Comparison of ENCODE assay signal across 21 cellular contexts in genomic region chr4:163816494-163816893, GRCh38.
DNase-seq lines count a peak whose midpoint lies in the region; ATAC-seq, FAIRE-seq and TF ChIP-seq lines count a peak whose summit lies in the region.
"Had no signal": no experiment of that assay in that cellular context is flagged by ENCODE, and none has a peak within 500 bp of the region (broad histone marks: within the 10 kb centered on the region; RNA-seq: fewer than 3 reads in every experiment).

No MANE protein-coding gene starts in this region.

- TF ChIP-seq RAD21 in H1 (IDR thresholded peaks at IDR 0.05 in 1 of 2, conservative IDR thresholded peaks at IDR 0.05 in 1 of 2; ENCODE audit: low read depth in 2 of 2, low read length in 2 of 2), result peak; percentile 71 to 78

- no peak overlapping the region for H2BK12ac ChIP-seq in H1 (ENCODE audit: low read depth, low read length)

- H3K36me3 Mint-ChIP-seq in activated CD8-positive, alpha-beta T cell treated with anti-CD3 and anti-CD28 coated beads for 36 hours (ENCODE audit: low read depth), result no peaks in the 10 kb centered on the region
- H3K36me3 Mint-ChIP-seq: activated naive CD4-positive, alpha-beta T cell treated with anti-CD3 and anti-CD28 coated beads, Interleukin-2, amount 10 ng/mL, durations not matched to agents 7 days and 5 days had no signal

- 100% methylated on average over 1 of the region's 1 CpG; no CpG with 5 or more reads in 1 of the 2 experiments for WGBS in H1 (ENCODE audit: extremely low coverage in 1 of 2, insufficient coverage in 1 of 2, insufficient read length in 1 of 2, insufficient replicate concordance in 2 of 2, low coverage in 1 of 2, low lambda C conversion rate in 2 of 2, missing lambda C conversion rate in 1 of 2), 2 experiments

- no peak overlapping the region for H2AK5ac ChIP-seq in H1 (ENCODE audit: low read depth, low read length)

- no peak overlapping the region for H3K4ac ChIP-seq in H1 (replicated peaks; ENCODE audit: insufficient read length, low read depth, low read length)

- no peak overlapping the region for H3K4me3 Mint-ChIP-seq in activated CD8-positive, alpha-beta T cell treated with anti-CD3 and anti-CD28 coated beads for 36 hours
- H3K4me3 Mint-ChIP-seq: activated naive CD4-positive, alpha-beta T cell treated with anti-CD3 and anti-CD28 coated beads, Interleukin-2, amount 10 ng/mL, durations not matched to agents 7 days and 5 days; B cell; effector memory CD8-positive, alpha-beta T cell; nephron had no signal

- no peak overlapping the region for H3K56ac ChIP-seq in H1 (replicated peaks; ENCODE audit: insufficient read length, low read depth, low read length)

- no peak overlapping the region for H3K18ac ChIP-seq in H1 (ENCODE audit: extremely low read depth, low read length)

- H3K4me1 ChIP-seq in H1 (replicated peaks in 1 of 4; ENCODE audit: control insufficient read depth in 3 of 4, insufficient read depth in 4 of 4, low read length in 3 of 4), result no peaks in the 10 kb centered on the region
- H3K4me1 ChIP-seq: psoas muscle, thyroid gland had no signal

- no peak overlapping the region for H2AFZ ChIP-seq in H1 (ENCODE audit: low read length)
- H2AFZ ChIP-seq: hepatocyte had no signal

- TF ChIP-seq CTCF in H1 (IDR thresholded peaks at IDR 0.05; ENCODE audit: control extremely low read depth in 1 of 3, insufficient read depth in 1 of 3, low read depth in 1 of 3, low read length in 3 of 3), result peak in 2 of 3 experiments; percentile 32 to 43; a peak in 2 of 4 replicates
- no peak for TF ChIP-seq CTCF in GM20000 (IDR thresholded peaks at IDR 0.05; ENCODE audit: extremely low read depth, missing control alignments)
- no peak for TF ChIP-seq CTCF in activated CD8-positive, alpha-beta T cell treated with anti-CD3 and anti-CD28 coated beads for 36 hours (IDR thresholded peaks at IDR 0.05)

- H3K4me1 Mint-ChIP-seq in activated CD8-positive, alpha-beta T cell treated with anti-CD3 and anti-CD28 coated beads for 36 hours (ENCODE audit: low read depth), result no peaks in the 10 kb centered on the region
- H3K4me1 Mint-ChIP-seq: activated naive CD4-positive, alpha-beta T cell treated with anti-CD3 and anti-CD28 coated beads, Interleukin-2, amount 10 ng/mL, durations not matched to agents 7 days and 5 days; nephron had no signal

- no peak overlapping the region for H2BK15ac ChIP-seq in H1 (ENCODE audit: low read length)

- no peak overlapping the region for H3K27ac ChIP-seq in H1 (ENCODE audit: low read depth, low read length)
- H3K27ac ChIP-seq: hepatocyte, psoas muscle, thyroid gland had no signal

- no peak for TF ChIP-seq POLR2A in H1 (IDR thresholded peaks at IDR 0.05; ENCODE audit: control extremely low read depth in 1 of 2, low read depth in 2 of 2, low read length in 2 of 2)

- H4K8ac ChIP-seq in H1 (ENCODE audit: extremely low read depth, insufficient read depth, low read length), result no peak overlapping the region

- no peaks in the 10 kb centered on the region for H3K9me3 ChIP-seq in H1 (ENCODE audit: insufficient read depth in 2 of 2, low read depth in 1 of 2, low read length in 1 of 2)
- H3K9me3 ChIP-seq: psoas muscle, thyroid gland had no signal

- peak; percentile 11 for FAIRE-seq in GM19239 (lab: Jason Lieb, UNC)
- no peak for FAIRE-seq in H1 (lab: Jason Lieb, UNC)
- FAIRE-seq: astrocyte had no signal

- H4K91ac ChIP-seq in H1 (replicated peaks; ENCODE audit: insufficient read length, low read length), result no peak overlapping the region

- no peak for TF ChIP-seq EP300 in H1 (IDR thresholded peaks at IDR 0.05; ENCODE audit: borderline replicate concordance in 1 of 2, low read depth in 2 of 2, low read length in 2 of 2)

- H3K79me2 ChIP-seq in H1 (ENCODE audit: control insufficient read depth in 1 of 2, insufficient read depth in 2 of 2, low read length in 2 of 2), result no peaks in the 10 kb centered on the region
- H3K79me2 ChIP-seq: hepatocyte had no signal

- no peak overlapping the region for H3K23ac ChIP-seq in H1 (ENCODE audit: insufficient read length)

- no peak overlapping the region for H3K27ac Mint-ChIP-seq in activated CD8-positive, alpha-beta T cell treated with anti-CD3 and anti-CD28 coated beads for 36 hours
- H3K27ac Mint-ChIP-seq: activated naive CD4-positive, alpha-beta T cell treated with anti-CD3 and anti-CD28 coated beads, Interleukin-2, amount 10 ng/mL, durations not matched to agents 7 days and 5 days; B cell; effector memory CD8-positive, alpha-beta T cell; nephron had no signal

- ATAC-seq in activated CD8-positive, alpha-beta T cell treated with anti-CD3 and anti-CD28 coated beads for 36 hours, result no peak
- ATAC-seq: effector memory CD8-positive, alpha-beta T cell; Panc1; psoas muscle; SK-N-SH treated with all-trans-retinoic acid at 6 μM for 48 hours had no signal

- intact Hi-C loops in activated CD8-positive, alpha-beta T cell treated with anti-CD3 and anti-CD28 coated beads for 36 hours (cut with micrococcal nuclease), result no loop called here

- H3K4me3 ChIP-seq in H1 (ENCODE audit: extremely low read depth in 1 of 4, insufficient read depth in 2 of 4, low read depth in 3 of 4, low read length in 4 of 4), result no peak overlapping the region
- H3K4me3 ChIP-seq: hepatocyte, psoas muscle, thyroid gland had no signal

- no peaks in the 10 kb centered on the region for H4K20me1 ChIP-seq in H1 (replicated peaks in 1 of 2; ENCODE audit: control insufficient read depth in 1 of 2, insufficient read depth in 2 of 2, low read length in 2 of 2)

- no peak overlapping the region for H2BK20ac ChIP-seq in H1 (ENCODE audit: low read length)

- H3K27me3 ChIP-seq in H1 (replicated peaks in 1 of 4; ENCODE audit: control insufficient read depth in 3 of 4, extremely low read depth in 1 of 4, insufficient read depth in 3 of 4, low read length in 3 of 4), result no peaks in the 10 kb centered on the region
- H3K27me3 ChIP-seq: hepatocyte, thyroid gland had no signal

- H2BK120ac ChIP-seq in H1 (replicated peaks; ENCODE audit: low read depth, low read length), result no peak overlapping the region

- H3K23me2 ChIP-seq in H1 (ENCODE audit: low read depth, low read length), result peaks cover 3% of the 10 kb centered on the region; the same call in 1 of the 2 replicates

- H4K5ac ChIP-seq in H1 (ENCODE audit: insufficient read length, low read depth, low read length), result no peak overlapping the region

- H3K79me1 ChIP-seq in H1 (ENCODE audit: low read depth, low read length), result no peaks in the 10 kb centered on the region

- H2BK5ac ChIP-seq in H1 (ENCODE audit: low read depth, low read length), result no peak overlapping the region

- no peak overlapping the region for H3K4me2 ChIP-seq in H1 (ENCODE audit: insufficient read depth in 1 of 2, low read depth in 2 of 2, low read length in 2 of 2)
- H3K4me2 ChIP-seq: hepatocyte had no signal

- no peak overlapping the region for H3K9ac ChIP-seq in H1 (replicated peaks in 1 of 4; ENCODE audit: extremely low read depth in 1 of 4, low read depth in 3 of 4, low read length in 3 of 4)

- H3K14ac ChIP-seq in H1 (ENCODE audit: insufficient read length), result no peak overlapping the region

- POLR2A ChIA-PET in H1 (lab: Charles Lee; ENCODE audit: partially characterized antibody), result no interaction called here
- POLR2A ChIA-PET in activated CD8-positive, alpha-beta T cell treated with anti-CD3 and anti-CD28 coated beads for 36 hours (lab: Charles Lee), result no interaction called here

- DNase-seq in ELR (ENCODE audit: low read depth) (peak; percentile 21), GM19239 (ENCODE audit: insufficient read length, low spot score) (no peak), NAMALWA (ENCODE audit: low spot score) (peak; percentile 61), H1 (ENCODE audit: low read depth in 1 of 2, low spot score in 2 of 2) (no peak), GM20000 (ENCODE audit: low spot score) (no peak), NCI-H1694 (lab: John Stamatoyannopoulos, UW) (no peak)
- no peak for DNase-seq in activated CD8-positive, alpha-beta T cell treated with anti-CD3 and anti-CD28 coated beads for 36 hours
- DNase-seq: activated naive CD4-positive, alpha-beta T cell treated with anti-CD3 and anti-CD28 coated beads, Interleukin-2, amount 10 ng/mL, durations not matched to agents 7 days and 5 days; activated T-cell treated with anti-CD3 and anti-CD28 coated beads, Interleukin-2, amount 50 U/mL, for 1 hour; Calu3; effector memory CD8-positive, alpha-beta T cell; NCI-H146; NCI-H446; psoas muscle; thyroid gland had no signal

- no peaks in the 10 kb centered on the region for H3K36me3 ChIP-seq in H1 (ENCODE audit: control insufficient read depth in 2 of 4, insufficient read depth in 4 of 4, low read length in 3 of 4)
- H3K36me3 ChIP-seq: thyroid gland had no signal

- CTCF ChIA-PET in H1 (lab: Charles Lee; ENCODE audit: partially characterized antibody), result interaction anchor here (0.7 to 1.3 kb wide), 7 partner anchors 10 to 196 kb away, joined by 3 to 14 read pairs (median 3); no protein-coding TSS in a partner anchor
- CTCF ChIA-PET in activated CD8-positive, alpha-beta T cell treated with anti-CD3 and anti-CD28 coated beads for 36 hours (lab: Charles Lee), result no interaction called here

- no peaks in the 10 kb centered on the region for H3K27me3 Mint-ChIP-seq in activated CD8-positive, alpha-beta T cell treated with anti-CD3 and anti-CD28 coated beads for 36 hours
- H3K27me3 Mint-ChIP-seq: activated naive CD4-positive, alpha-beta T cell treated with anti-CD3 and anti-CD28 coated beads, Interleukin-2, amount 10 ng/mL, durations not matched to agents 7 days and 5 days; B cell; effector memory CD8-positive, alpha-beta T cell had no signal

- H3K9me3 Mint-ChIP-seq in activated CD8-positive, alpha-beta T cell treated with anti-CD3 and anti-CD28 coated beads for 36 hours, result no peaks in the 10 kb centered on the region
- H3K9me3 Mint-ChIP-seq: activated naive CD4-positive, alpha-beta T cell treated with anti-CD3 and anti-CD28 coated beads, Interleukin-2, amount 10 ng/mL, durations not matched to agents 7 days and 5 days; effector memory CD8-positive, alpha-beta T cell; nephron had no signal

TF ChIP-seq in H1, 55 proteins besides CTCF, POLR2A, EP300 and RAD21 (continues in another document):
- TF ChIP-seq POU5F1 (IDR thresholded peaks at IDR 0.05; ENCODE audit: low read depth, low read length), result no peak
- TF ChIP-seq HDAC2 (IDR thresholded peaks at IDR 0.05; ENCODE audit: borderline replicate concordance in 1 of 2, low read depth in 2 of 2, low read length in 2 of 2), result no peak
- TF ChIP-seq CTBP2 (IDR thresholded peaks at IDR 0.05; ENCODE audit: borderline replicate concordance, insufficient read depth, insufficient read length, low read length), result no peak
- no peak for TF ChIP-seq POLR2AphosphoS5 (IDR thresholded peaks at IDR 0.05; ENCODE audit: low read depth, low read length)
- TF ChIP-seq PHF8 (conservative IDR thresholded peaks at IDR 0.05; ENCODE audit: low read depth, low read length), result no peak
- no peak for TF ChIP-seq CBX5 (IDR thresholded peaks at IDR 0.05; ENCODE audit: low read depth, low read length)
- no peak for TF ChIP-seq E2F6 (IDR thresholded peaks at IDR 0.05)
- no peak for TF ChIP-seq KDM1A (IDR thresholded peaks at IDR 0.05; ENCODE audit: borderline replicate concordance, low read length)

Comparison
In these comparisons a context has a peak if more than half of its experiments do, and no peak if none do; other contexts are left out.
1. DNase-seq: peak in ELR (single experiment) and NAMALWA (single experiment); none in GM19239 (single experiment), H1 (0 of 2), GM20000 (single experiment), NCI-H1694 (single experiment) and activated CD8-positive, alpha-beta T cell treated with anti-CD3 and anti-CD28 coated beads for 36 hours (single experiment).
2. CTCF ChIP-seq: peak in H1 (2 of 3); none in GM20000 (single experiment) and activated CD8-positive, alpha-beta T cell treated with anti-CD3 and anti-CD28 coated beads for 36 hours (single experiment).